1 cellular context compared by ENCODE assay signal in genomic region chr18:49486959-49487710, GRCh38.
TF ChIP-seq lines count a peak whose summit lies in the region.

Gene C18orf32, minus strand, starts transcription at chr18:49487234. Its CDS starts 3,486 bp downstream, at chr18:49483748.

TF ChIP-seq in K562, 482 proteins besides CTCF, POLR2A, EP300 and RAD21 (continued from another document and continues in another):
- TF ChIP-seq THRAP3 (IDR thresholded peaks at IDR 0.05; ENCODE audit: borderline replicate concordance) (no peak), SIRT6 (IDR thresholded peaks at IDR 0.05; ENCODE audit: low read depth, low read length) (no peak), RBBP5 (IDR thresholded peaks at IDR 0.05; ENCODE audit: borderline replicate concordance, insufficient read depth, low read length, poor library complexity, severe bottlenecking) (peak; percentile 88), ZNF24 (IDR thresholded peaks at IDR 0.05) (no peak), ELK1 (CRISPR knock-in tag; IDR thresholded peaks at IDR 0.05) (no peak), ZNF79 (CRISPR knock-in tag; IDR thresholded peaks at IDR 0.05; ENCODE audit: low read depth) (no peak), CBFA2T3 (IDR thresholded peaks at IDR 0.05) (no peak), YY1 (IDR thresholded peaks at IDR 0.05; ENCODE audit: borderline replicate concordance in 1 of 3, control insufficient read depth in 1 of 3, extremely low read depth in 1 of 3, insufficient read depth in 3 of 3, insufficient read length in 1 of 3, insufficient replicate concordance in 2 of 3, low read depth in 1 of 3, low read length in 2 of 3) (peak in 2 of 3 experiments; percentile 63 to 68), KDM5B (IDR thresholded peaks at IDR 0.05; ENCODE audit: insufficient replicate concordance, low read depth, low read length) (peak; percentile 47), ZEB2 (IDR thresholded peaks at IDR 0.05) (no peak), ZNF511 (CRISPR knock-in tag; IDR thresholded peaks at IDR 0.05) (no peak; the same call in 1 of the 2 replicates), MBD2 (IDR thresholded peaks at IDR 0.05; ENCODE audit: borderline replicate concordance, low read depth) (peak; percentile 56; the same call in 1 of the 2 replicates), XRCC4 (IDR thresholded peaks at IDR 0.05; ENCODE audit: extremely low read depth, insufficient read depth, insufficient read length) (no peak), NONO (IDR thresholded peaks at IDR 0.05; ENCODE audit: low read depth in 2 of 2, low read length in 1 of 2) (no peak), ATF1 (CRISPR knock-in tag; IDR thresholded peaks at IDR 0.05) (no peak), ATF1 (tag; IDR thresholded peaks at IDR 0.05) (peak; percentile 92), ZBTB12 (CRISPR knock-in tag; IDR thresholded peaks at IDR 0.05) (0 out of 2 replicates have a peak, but pooled peaks have one; percentile 38), ZNF232 (CRISPR knock-in tag; IDR thresholded peaks at IDR 0.05) (no peak), ZBTB9 (CRISPR knock-in tag; IDR thresholded peaks at IDR 0.05) (peak; percentile 84; the same call in 1 of the 2 replicates), ZNF197 (CRISPR knock-in tag; IDR thresholded peaks at IDR 0.05; ENCODE audit: low read depth) (no peak), ETV1 (tag; conservative IDR thresholded peaks at IDR 0.05; ENCODE audit: low read depth) (peak; percentile 82), FOXP4 (CRISPR knock-in tag; IDR thresholded peaks at IDR 0.05; ENCODE audit: borderline replicate concordance) (no peak), BRCA1 (IDR thresholded peaks at IDR 0.05) (no peak), BRCA1 (CRISPR knock-in tag; IDR thresholded peaks at IDR 0.05) (no peak), CXXC5 (CRISPR knock-in tag; IDR thresholded peaks at IDR 0.05) (peak; percentile 96), ELK3 (CRISPR knock-in tag; IDR thresholded peaks at IDR 0.05) (no peak), CAMTA2 (CRISPR knock-in tag; conservative IDR thresholded peaks at IDR 0.05) (no peak), ELF1 (tag; IDR thresholded peaks at IDR 0.05) (peak; percentile 87), BCLAF1 (IDR thresholded peaks at IDR 0.05; ENCODE audit: borderline replicate concordance in 1 of 2, control insufficient read depth in 1 of 2, low read depth in 2 of 2, low read length in 1 of 2) (no peak), MYC (IDR thresholded peaks at IDR 0.05; ENCODE audit: low read depth, low read length) (peak; percentile 79), MYC (CRISPR knock-in tag; IDR thresholded peaks at IDR 0.05; ENCODE audit: borderline replicate concordance, low read depth) (peak; percentile 51; the same call in 1 of the 2 replicates), ZNF57 (CRISPR knock-in tag; IDR thresholded peaks at IDR 0.05) (no peak), ZNF830 (CRISPR knock-in tag; IDR thresholded peaks at IDR 0.05) (0 out of 2 replicates have a peak, but pooled peaks have one; percentile 49), PHB2 (IDR thresholded peaks at IDR 0.05; ENCODE audit: low read depth) (no peak), TFAP4 (CRISPR knock-in tag; IDR thresholded peaks at IDR 0.05; ENCODE audit: borderline replicate concordance) (peak; percentile 98), GABPB1 (CRISPR knock-in tag; IDR thresholded peaks at IDR 0.05) (peak; percentile 93), BRD9 (IDR thresholded peaks at IDR 0.05; ENCODE audit: low read depth, partially characterized antibody) (no peak), IFI16 (CRISPR knock-in tag; IDR thresholded peaks at IDR 0.05) (no peak), ARHGAP35 (IDR thresholded peaks at IDR 0.05; ENCODE audit: partially characterized antibody) (no peak), TCF7L2 (IDR thresholded peaks at IDR 0.05; ENCODE audit: low read depth, low read length) (no peak), CHD4 (IDR thresholded peaks at IDR 0.05; ENCODE audit: insufficient read depth, insufficient replicate concordance, low read depth, low read length, poor library complexity, severe bottlenecking) (no peak), ZNF174 (CRISPR knock-in tag; IDR thresholded peaks at IDR 0.05) (no peak), FOXA3 (CRISPR knock-in tag; conservative IDR thresholded peaks at IDR 0.05 in 1 of 2, IDR thresholded peaks at IDR 0.05 in 1 of 2) (no peak), WHSC1 (IDR thresholded peaks at IDR 0.05; ENCODE audit: low read length) (no peak), SREBF2 (CRISPR knock-in tag; IDR thresholded peaks at IDR 0.05) (no peak), HDAC1 (IDR thresholded peaks at IDR 0.05) (peak in 1 of 2 experiments; percentile 79; a peak in 2 of 4 replicates), NRF1 (conservative IDR thresholded peaks at IDR 0.05 in 1 of 2, IDR thresholded peaks at IDR 0.05 in 1 of 2) (peak; percentile 88 to 91), PREB (CRISPR knock-in tag; IDR thresholded peaks at IDR 0.05) (no peak), SRF (CRISPR knock-in tag; IDR thresholded peaks at IDR 0.05) (peak in 1 of 2 experiments; percentile 47; a peak in 2 of 4 replicates), PCBP2 (IDR thresholded peaks at IDR 0.05; ENCODE audit: low read depth, low read length, poor library complexity, severe bottlenecking) (no peak), RBFOX2 (IDR thresholded peaks at IDR 0.05; ENCODE audit: low read depth, low read length) (peak; percentile 89), CBX8 (IDR thresholded peaks at IDR 0.05; ENCODE audit: borderline replicate concordance, extremely low read depth, low read depth, low read length, poor library complexity, severe bottlenecking) (no peak), SIN3B (IDR thresholded peaks at IDR 0.05; ENCODE audit: low read depth) (peak; percentile 35; the same call in 1 of the 2 replicates), MTA3 (IDR thresholded peaks at IDR 0.05; ENCODE audit: borderline replicate concordance) (peak; percentile 48; the same call in 1 of the 2 replicates), FOSL1 (tag; conservative IDR thresholded peaks at IDR 0.05) (no peak), ZNF561 (CRISPR knock-in tag; conservative IDR thresholded peaks at IDR 0.05) (no peak), E2F8 (IDR thresholded peaks at IDR 0.05; ENCODE audit: low read depth, partially characterized antibody) (peak; percentile 41), ZNF23 (CRISPR knock-in tag; IDR thresholded peaks at IDR 0.05) (no peak)
